ENCODE assay signal across 33 cellular contexts in the genomic region with DNA sequence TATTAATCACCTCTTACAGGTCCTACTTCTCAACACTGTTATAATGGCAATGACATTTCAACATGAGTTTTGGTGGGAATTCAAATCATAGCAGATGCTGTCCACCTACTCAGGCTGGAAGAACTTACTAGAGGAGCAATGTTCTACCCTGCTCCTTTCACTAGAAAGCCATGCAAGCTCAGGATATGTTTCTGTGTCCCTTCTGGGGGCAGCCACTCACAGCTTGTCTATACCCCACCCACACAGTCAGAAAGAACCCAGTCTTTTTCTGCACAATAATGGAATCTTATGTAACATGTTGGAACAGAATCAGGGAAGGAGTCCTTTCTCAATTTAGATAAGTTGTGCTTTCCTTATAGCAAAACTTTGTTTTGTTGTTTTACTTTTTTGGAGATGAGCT.
"Had no signal": no experiment of that assay in that cellular context is flagged by ENCODE, and none has a peak within 500 bp of the region (broad histone marks: within the 10 kb centered on the region; RNA-seq: fewer than 3 reads in every experiment).

No MANE protein-coding gene starts in this region.

- H3K9me3 Mint-ChIP-seq: activated B cell treated with CpG ODN at 0.5 μM for 24 hours; activated CD4-positive, alpha-beta memory T cell treated with anti-CD3 and anti-CD28 coated beads for 36 hours; activated CD4-positive, alpha-beta T cell treated with anti-CD3 and anti-CD28 coated beads, Interleukin-2, amount 10 ng/mL, durations not matched to agents 24 days and 14 days; activated CD8-positive, alpha-beta T cell treated with anti-CD3 and anti-CD28 coated beads for 36 hours; activated naive CD4-positive, alpha-beta T cell treated with anti-CD3 and anti-CD28 coated beads for 36 hours; activated naive CD4-positive, alpha-beta T cell treated with anti-CD3 and anti-CD28 coated beads, Interleukin-2, amount 50 U/mL, for 72 hours; activated naive CD8-positive, alpha-beta T cell treated with anti-CD3 and anti-CD28 coated beads for 36 hours; activated T-cell treated with anti-CD3 and anti-CD28 coated beads, Interleukin-2, amount 50 U/mL, for 4 hours; activated T-helper 1 cell treated with anti-CD3 and anti-CD28 coated beads, Interleukin-12 subunit alpha, Interleukin-12 subunit beta, Interleukin-2, Interleukin-4 antibody, amounts not matched to agents 30 ng/mL and 10 ng/mL and 1 ng/mL, durations not matched to agents 14 hours and 24 hours and 36 hours; activated T-helper 17 cell treated with anti-CD3 and anti-CD28 coated beads, Interleukin-2, amount 50 U/mL, for 72 hours; T-cell; T-helper 2 cell treated with Interferon-gamma antibody and Interleukin-4, amounts not matched to agents 5 μg/mL and 100 μg/mL, for 36 hours had no signal

- H3K4me3 Mint-ChIP-seq: activated B cell treated with CpG ODN at 0.5 μM for 24 hours; activated CD4-positive, alpha-beta memory T cell treated with anti-CD3 and anti-CD28 coated beads for 36 hours; activated CD4-positive, alpha-beta T cell treated with anti-CD3 and anti-CD28 coated beads, Interleukin-2, amount 10 ng/mL, durations not matched to agents 24 days and 14 days; activated CD8-positive, alpha-beta T cell treated with anti-CD3 and anti-CD28 coated beads for 36 hours; activated naive CD4-positive, alpha-beta T cell treated with anti-CD3 and anti-CD28 coated beads for 36 hours; activated naive CD8-positive, alpha-beta T cell treated with anti-CD3 and anti-CD28 coated beads for 36 hours; activated T-cell treated with anti-CD3 and anti-CD28 coated beads, Interleukin-2, amount 50 U/mL, for 4 hours; activated T-cell treated with anti-CD3 and anti-CD28 coated beads, Interleukin-2, amount 50 U/mL, for 72 hours; activated T-helper 1 cell treated with anti-CD3 and anti-CD28 coated beads, Interleukin-12 subunit alpha, Interleukin-12 subunit beta, Interleukin-2, Interleukin-4 antibody, amounts not matched to agents 30 ng/mL and 10 ng/mL and 1 ng/mL, durations not matched to agents 14 hours and 24 hours and 36 hours; activated T-helper 17 cell treated with anti-CD3 and anti-CD28 coated beads, Interleukin-2, amount 50 U/mL, for 72 hours; T-cell; T-helper 1 cell treated with Interleukin-12 subunit alpha and Interleukin-12 subunit beta and Interleukin-4 antibody, amounts not matched to agents 30 μg/mL and 1 μg/mL, for 36 hours; T-helper 2 cell treated with Interferon-gamma antibody and Interleukin-4, amounts not matched to agents 5 μg/mL and 100 μg/mL, for 36 hours had no signal

- H3K4me1 Mint-ChIP-seq: activated B cell treated with CpG ODN at 0.5 μM for 24 hours; activated CD4-positive, alpha-beta T cell treated with anti-CD3 and anti-CD28 coated beads, Interleukin-2, amount 10 ng/mL, durations not matched to agents 24 days and 14 days; activated naive CD8-positive, alpha-beta T cell treated with anti-CD3 and anti-CD28 coated beads for 36 hours; activated T-helper 17 cell treated with anti-CD3 and anti-CD28 coated beads, Interleukin-2, amount 50 U/mL, for 72 hours; T-cell had no signal

- H3K27me3 Mint-ChIP-seq: activated B cell treated with CpG ODN at 0.5 μM for 24 hours; activated CD4-positive, alpha-beta memory T cell treated with anti-CD3 and anti-CD28 coated beads for 36 hours; activated CD4-positive, alpha-beta T cell treated with anti-CD3 and anti-CD28 coated beads, Interleukin-2, amount 10 ng/mL, durations not matched to agents 24 days and 14 days; activated CD8-positive, alpha-beta T cell treated with anti-CD3 and anti-CD28 coated beads for 36 hours; activated naive CD8-positive, alpha-beta T cell treated with anti-CD3 and anti-CD28 coated beads for 36 hours had no signal

- DNase-seq: activated B cell treated with CpG ODN at 0.5 μM for 24 hours; activated CD4-positive, alpha-beta memory T cell treated with anti-CD3 and anti-CD28 coated beads for 36 hours; activated CD4-positive, alpha-beta T cell treated with anti-CD3 and anti-CD28 coated beads for 4 hours; activated CD4-positive, alpha-beta T cell treated with anti-CD3 and anti-CD28 coated beads, Interleukin-2, amount 10 ng/mL, durations not matched to agents 24 days and 14 days; activated CD4-positive, alpha-beta T cell treated with anti-CD3 and anti-CD28 coated beads, Interleukin-2, amount 50 U/mL, for 1 hour; activated CD4-positive, alpha-beta T cell treated with anti-CD3 and anti-CD28 coated beads, Interleukin-2, amount 50 U/mL, for 4 hours; activated CD4-positive, CD25-positive, alpha-beta regulatory T cell treated with anti-CD3 and anti-CD28 coated beads, Interleukin-2, amount 50 U/mL, for 72 hours; activated CD8-positive, alpha-beta memory T cell treated with anti-CD3 and anti-CD28 coated beads, Interleukin-2, amount 50 U/mL, for 4 hours; activated CD8-positive, alpha-beta T cell treated with anti-CD3 and anti-CD28 coated beads for 36 hours; activated effector memory CD4-positive, alpha-beta T cell treated with anti-CD3 and anti-CD28 coated beads, Interleukin-2, amount 50 U/mL, for 16 hours; activated gamma-delta T cell treated with Interleukin-2 at 50 U/mL for 16 hours; activated naive CD4-positive, alpha-beta T cell; activated naive CD4-positive, alpha-beta T cell treated with anti-CD3 and anti-CD28 coated beads for 36 hours; activated naive CD4-positive, alpha-beta T cell treated with anti-CD3 and anti-CD28 coated beads, Interleukin-2, amount 50 U/mL, for 16 hours; activated naive CD8-positive, alpha-beta T cell treated with anti-CD3 and anti-CD28 coated beads for 36 hours; activated T-cell treated with anti-CD3 and anti-CD28 coated beads for 4 hours; activated T-cell treated with anti-CD3 and anti-CD28 coated beads, Interleukin-2, amount 50 U/mL, for 1 hour; activated T-cell treated with anti-CD3 and anti-CD28 coated beads, Interleukin-2, amount 50 U/mL, for 4 hours; activated T-cell treated with anti-CD3 and anti-CD28 coated beads, Interleukin-2, amount 50 U/mL, for 72 hours; adrenal gland; amniotic stem cell; aorta; body of pancreas; brain microvascular endothelial cell; central memory CD4-positive, alpha-beta T cell; T-cell; T-helper 2 cell; T-helper 9 cell had no signal

- H3K36me3 Mint-ChIP-seq: activated CD4-positive, alpha-beta memory T cell treated with anti-CD3 and anti-CD28 coated beads for 36 hours; activated naive CD4-positive, alpha-beta T cell treated with anti-CD3 and anti-CD28 coated beads, Interleukin-2, amount 50 U/mL, for 72 hours; T-cell had no signal

- H3K27ac Mint-ChIP-seq: activated B cell treated with CpG ODN at 0.5 μM for 24 hours; activated CD4-positive, alpha-beta memory T cell treated with anti-CD3 and anti-CD28 coated beads for 36 hours; activated CD4-positive, alpha-beta T cell treated with anti-CD3 and anti-CD28 coated beads, Interleukin-2, amount 10 ng/mL, durations not matched to agents 24 days and 14 days; activated CD8-positive, alpha-beta T cell treated with anti-CD3 and anti-CD28 coated beads for 36 hours; activated naive CD4-positive, alpha-beta T cell treated with anti-CD3 and anti-CD28 coated beads for 36 hours; activated naive CD4-positive, alpha-beta T cell treated with anti-CD3 and anti-CD28 coated beads, Interleukin-2, amount 50 U/mL, for 72 hours; activated naive CD8-positive, alpha-beta T cell treated with anti-CD3 and anti-CD28 coated beads for 36 hours; activated T-cell treated with anti-CD3 and anti-CD28 coated beads, Interleukin-2, amount 50 U/mL, for 72 hours; activated T-helper 1 cell treated with anti-CD3 and anti-CD28 coated beads, Interleukin-12 subunit alpha, Interleukin-12 subunit beta, Interleukin-2, Interleukin-4 antibody, amounts not matched to agents 30 ng/mL and 10 ng/mL and 1 ng/mL, durations not matched to agents 14 hours and 24 hours and 36 hours; activated T-helper 17 cell treated with anti-CD3 and anti-CD28 coated beads, Interleukin-2, amount 50 U/mL, for 72 hours; T-cell; T-helper 1 cell treated with Interleukin-12 subunit alpha and Interleukin-12 subunit beta and Interleukin-4 antibody, amounts not matched to agents 30 μg/mL and 1 μg/mL, for 36 hours; T-helper 2 cell treated with Interferon-gamma antibody and Interleukin-4, amounts not matched to agents 5 μg/mL and 100 μg/mL, for 36 hours had no signal
